34 cellular contexts compared by ENCODE assay signal in genomic region chr3:109127533-109127932, GRCh38. TPM values are rescaled to one million over a fixed set of nuclear protein-coding genes. Genes with fewer than 3 reads are reported as not detected.
"Had no signal": no experiment of that assay in that cellular context is flagged by ENCODE, and none has a peak within 500 bp of the region (broad histone marks: within the 10 kb centered on the region; RNA-seq: fewer than 3 reads in every experiment).

No MANE protein-coding gene starts in this region.

- H3K4me3 Mint-ChIP-seq: naive B cell; naive thymus-derived CD8-positive, alpha-beta T cell; natural killer cell treated with Interleukin-12 subunit alpha and Interleukin-12 subunit beta and Interleukin-15 and Interleukin-18, amount 100 ng/mL, for 72 hours; neural progenitor cell; stimulated activated effector memory CD8-positive, alpha-beta T cell treated with anti-CD3 and anti-CD28 coated beads, Interleukin-12 subunit alpha, Interleukin-12 subunit beta, amount 100 ng/mL, for 72 hours; stimulated activated naive B cell treated with anti-CD40 and anti-IgM and Interleukin-4, amounts not matched to agents 10 μg/mL and 1 μg/mL and 100 μg/mL, for 72 hours; stimulated activated naive CD8-positive, alpha-beta T cell treated with anti-CD3 and anti-CD28 coated beads, Interleukin-15, Interleukin-2, amounts not matched to agents 100 ng/mL and 50 ng/mL, for 24 hours had no signal

- H3K27me3 Mint-ChIP-seq: naive B cell; natural killer cell treated with Interleukin-12 subunit alpha and Interleukin-12 subunit beta and Interleukin-15 and Interleukin-18, amount 100 ng/mL, for 72 hours; progenitor cell of endocrine pancreas; stimulated activated naive B cell treated with anti-CD40 and anti-IgM and Interleukin-4, amounts not matched to agents 10 μg/mL and 1 μg/mL and 100 μg/mL, for 72 hours; stimulated activated naive CD8-positive, alpha-beta T cell treated with anti-CD3 and anti-CD28 coated beads, Interleukin-15, Interleukin-2, amounts not matched to agents 100 ng/mL and 50 ng/mL, for 24 hours had no signal

- H3K4me1 Mint-ChIP-seq: stimulated activated effector memory CD8-positive, alpha-beta T cell treated with anti-CD3 and anti-CD28 coated beads, Interleukin-12 subunit alpha, Interleukin-12 subunit beta, amount 100 ng/mL, for 72 hours had no signal

- H3K27ac ChIP-seq: neural progenitor cell, ovary, parathyroid adenoma, psoas muscle, skin epidermis, stomach, thoracic aorta, thyroid gland, tibial nerve, upper lobe of right lung, vagina had no signal

- H2AFZ ChIP-seq: neural progenitor cell, parathyroid adenoma had no signal

- ATAC-seq: naive thymus-derived CD8-positive, alpha-beta T cell; natural killer cell treated with Interleukin-12 subunit alpha and Interleukin-12 subunit beta and Interleukin-15 and Interleukin-18, amount 100 ng/mL, for 72 hours; psoas muscle; right cardiac atrium; sciatic nerve; stimulated activated effector memory CD8-positive, alpha-beta T cell treated with anti-CD3 and anti-CD28 coated beads, Interleukin-12 subunit alpha, Interleukin-12 subunit beta, amount 100 ng/mL, for 72 hours; stimulated activated naive B cell treated with anti-CD40 and anti-IgM and Interleukin-4, amounts not matched to agents 10 μg/mL and 1 μg/mL and 100 μg/mL, for 72 hours; upper lobe of right lung had no signal

- H3K36me3 ChIP-seq: neural progenitor cell, ovary, stomach, thoracic aorta, thyroid gland, tibial nerve, upper lobe of right lung, vagina had no signal

- H3K4me1 ChIP-seq: parathyroid adenoma, psoas muscle, stomach, thyroid gland, tibial nerve, upper lobe of right lung, vagina had no signal

- H3K27ac Mint-ChIP-seq: naive thymus-derived CD8-positive, alpha-beta T cell; natural killer cell treated with Interleukin-12 subunit alpha and Interleukin-12 subunit beta and Interleukin-15 and Interleukin-18, amount 100 ng/mL, for 72 hours; neural progenitor cell; progenitor cell of endocrine pancreas; stimulated activated effector memory CD8-positive, alpha-beta T cell treated with anti-CD3 and anti-CD28 coated beads, Interleukin-12 subunit alpha, Interleukin-12 subunit beta, amount 100 ng/mL, for 72 hours; stimulated activated naive B cell treated with anti-CD40 and anti-IgM and Interleukin-4, amounts not matched to agents 10 μg/mL and 1 μg/mL and 100 μg/mL, for 72 hours; stimulated activated naive CD8-positive, alpha-beta T cell treated with anti-CD3 and anti-CD28 coated beads, Interleukin-15, Interleukin-2, amounts not matched to agents 100 ng/mL and 50 ng/mL, for 24 hours had no signal

- H3K9ac ChIP-seq: neural progenitor cell, parathyroid adenoma had no signal

- H3K4me3 ChIP-seq: neural progenitor cell, ovary, psoas muscle, skin epidermis, stomach, thoracic aorta, thyroid gland, tibial nerve, upper lobe of right lung, vagina had no signal

- H3K36me3 Mint-ChIP-seq: naive B cell; natural killer cell treated with Interleukin-12 subunit alpha and Interleukin-12 subunit beta and Interleukin-15 and Interleukin-18, amount 100 ng/mL, for 72 hours; neural progenitor cell; stimulated activated effector memory CD8-positive, alpha-beta T cell treated with anti-CD3 and anti-CD28 coated beads, Interleukin-12 subunit alpha, Interleukin-12 subunit beta, amount 100 ng/mL, for 72 hours had no signal

- H3K27me3 ChIP-seq: neural progenitor cell, ovary, stomach, thyroid gland, tibial nerve, upper lobe of right lung, vagina had no signal

- DNase-seq: naive B cell; naive thymus-derived CD8-positive, alpha-beta T cell; occipital lobe; ovary; posterior cingulate gyrus; psoas muscle; right cardiac atrium; stimulated activated CD4-positive, alpha-beta T cell treated with anti-CD3 and anti-CD28 coated beads, Interleukin-15, amount 100 ng/mL, for 24 hours; stimulated activated CD4-positive, alpha-beta T cell treated with anti-CD3 and anti-CD28 coated beads, Interleukin-2, amount 100 ng/mL, for 24 hours; stimulated activated CD4-positive, alpha-beta T cell treated with anti-CD3 and anti-CD28 coated beads, Interleukin-2, amount 100 ng/mL, for 48 hours; stimulated activated CD4-positive, alpha-beta T cell treated with anti-CD3 and anti-CD28 coated beads, Interleukin-4, amount 100 ng/mL, for 24 hours; stimulated activated naive B cell treated with anti-CD40 and anti-IgM and Interleukin-4, amounts not matched to agents 10 μg/mL and 1 μg/mL and 100 μg/mL, for 72 hours; stimulated activated naive CD4-positive, alpha-beta T cell treated with Interleukin-2 at 50 U/mL for 16 hours; stomach; thyroid gland; trophoblast cell; upper lobe of right lung had no signal

- H3K4me2 ChIP-seq: neural progenitor cell had no signal

- H3K79me2 ChIP-seq: parathyroid adenoma had no signal

- H3K9me3 ChIP-seq: ovary, psoas muscle, stomach, thoracic aorta, thyroid gland, tibial nerve, upper lobe of right lung, vagina had no signal

RNA-seq across cellular contexts. Expression of gene C3orf85, which starts 9.0 kb away (rescaled TPM):
- total RNA-seq: naive thymus-derived CD8-positive, alpha-beta T cell; natural killer cell treated with Interleukin-12 subunit alpha and Interleukin-12 subunit beta and Interleukin-15 and Interleukin-18, amount 100 ng/mL, for 72 hours; occipital lobe; osteoblast; ovary; progenitor cell of endocrine pancreas; psoas muscle; renal cortical epithelial cell; right cardiac atrium; sciatic nerve; subcutaneous adipose tissue; temporal lobe; thoracic aorta; thyroid gland; tibial nerve; upper lobe of right lung; urinary bladder; vagina had no signal
- polyA plus RNA-seq: naive thymus-derived CD8-positive, alpha-beta T cell; neural cell; ovary; right cardiac atrium; stomach; urinary bladder had no signal

RNA-seq across cellular contexts. Expression of gene MORC1, which starts 9.6 kb away (rescaled TPM):
- total RNA-seq: naive thymus-derived CD8-positive, alpha-beta T cell; natural killer cell treated with Interleukin-12 subunit alpha and Interleukin-12 subunit beta and Interleukin-15 and Interleukin-18, amount 100 ng/mL, for 72 hours; osteoblast; progenitor cell of endocrine pancreas; psoas muscle; right cardiac atrium; sciatic nerve; stomach; thoracic aorta; upper lobe of right lung; vagina had no signal
- polyA plus RNA-seq: naive thymus-derived CD8-positive, alpha-beta T cell; neural cell; psoas muscle; right cardiac atrium; stomach had no signal
